2 cellular contexts compared by ENCODE assay signal in the genomic region with DNA sequence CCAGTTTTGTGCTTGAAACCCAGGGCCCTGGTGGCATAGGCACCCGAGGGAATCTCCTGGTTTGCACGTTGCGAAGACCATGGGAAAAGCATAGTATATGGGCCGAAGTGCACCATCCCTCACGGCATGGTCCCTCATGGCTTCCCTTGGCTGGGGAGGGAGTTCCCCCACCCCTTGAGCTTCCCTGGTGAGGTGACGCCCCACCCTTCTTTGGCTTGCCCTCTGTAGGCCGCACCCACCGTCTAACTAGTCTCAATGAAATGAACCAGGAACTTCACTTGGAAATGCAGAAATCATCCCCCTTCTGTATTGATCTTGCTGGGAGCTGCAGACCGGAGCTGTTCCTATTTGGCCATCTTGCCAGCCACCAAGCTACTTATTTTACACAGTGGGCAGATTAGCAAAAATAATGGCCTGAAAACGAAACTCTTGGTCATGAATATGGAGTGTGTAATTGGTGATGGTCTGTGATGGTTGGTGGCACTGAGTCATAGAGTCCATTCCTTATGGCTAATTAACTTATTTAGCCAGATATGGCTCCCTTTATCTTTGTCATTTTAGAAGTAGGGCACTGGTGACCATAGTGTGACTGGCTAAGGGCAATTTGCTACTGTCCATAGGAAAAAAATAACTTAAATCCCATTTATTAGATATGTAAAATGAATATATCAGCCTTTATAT.
TF ChIP-seq lines count a peak whose summit lies in the region.

No MANE protein-coding gene starts in this region.

TF ChIP-seq in GM12878, 131 proteins besides CTCF, POLR2A, EP300 and RAD21:
- TF ChIP-seq, protein P1, sequence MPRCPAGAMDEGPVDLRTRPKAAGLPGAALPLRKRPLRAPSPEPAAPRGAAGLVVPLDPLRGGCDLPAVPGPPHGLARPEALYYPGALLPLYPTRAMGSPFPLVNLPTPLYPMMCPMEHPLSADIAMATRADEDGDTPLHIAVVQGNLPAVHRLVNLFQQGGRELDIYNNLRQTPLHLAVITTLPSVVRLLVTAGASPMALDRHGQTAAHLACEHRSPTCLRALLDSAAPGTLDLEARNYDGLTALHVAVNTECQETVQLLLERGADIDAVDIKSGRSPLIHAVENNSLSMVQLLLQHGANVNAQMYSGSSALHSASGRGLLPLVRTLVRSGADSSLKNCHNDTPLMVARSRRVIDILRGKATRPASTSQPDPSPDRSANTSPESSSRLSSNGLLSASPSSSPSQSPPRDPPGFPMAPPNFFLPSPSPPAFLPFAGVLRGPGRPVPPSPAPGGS (IDR thresholded peaks at IDR 0.05; ENCODE audit: borderline replicate concordance, insufficient read depth, low read depth, low read length, poor library complexity, severe bottlenecking) = peak; percentile 32
- peak; percentile 61 for TF ChIP-seq MTA2 (IDR thresholded peaks at IDR 0.05; ENCODE audit: low read depth)
- no peak for TF ChIP-seq FOS (IDR thresholded peaks at IDR 0.05; ENCODE audit: borderline replicate concordance, extremely low read depth, insufficient read length)
- peak; percentile 23; the same call in 1 of the 2 replicates for TF ChIP-seq BCL11A (IDR thresholded peaks at IDR 0.05; ENCODE audit: low read depth, low read length)
- no peak for TF ChIP-seq KAT2A (conservative IDR thresholded peaks at IDR 0.05; ENCODE audit: control insufficient read depth, low read depth, low read length)

TF ChIP-seq in GM12891, 5 proteins besides CTCF, POLR2A, EP300 and RAD21 (continued from another document):
- TF ChIP-seq POU2F2 (IDR thresholded peaks at IDR 0.05; ENCODE audit: low read depth, low read length) (no peak), SPI1 (IDR thresholded peaks at IDR 0.05; ENCODE audit: low read depth, low read length) (no peak)
